ENCODE assay signal across 8 cellular contexts in genomic region chr18:66495844-66496243, GRCh38.
A peak's percentile ranks its signal among the peaks of the same experiment; 100 is the strongest.
DNase-seq lines count a peak whose midpoint lies in the region; ATAC-seq, FAIRE-seq and TF ChIP-seq lines count a peak whose summit lies in the region.

No MANE protein-coding gene starts in this region.

- H2AFZ ChIP-seq in Loucy (ENCODE audit: low read length): no peak overlapping the region

- intact Hi-C loops in A673 (cut with micrococcal nuclease; ENCODE audit: unreplicated experiment): loop anchor here (5.0 to 10.0 kb wide), 4 partner anchors 371 to 771 kb away; no protein-coding TSS in a partner anchor
- intact Hi-C loops in Panc1 (cut with micrococcal nuclease; ENCODE audit: unreplicated experiment): no loop called here
- intact Hi-C loops in pancreas (cut with DNase I): loop anchor here in 1 of 3 donors (10.0 kb wide), 1 partner anchor 771 kb away; no protein-coding TSS in a partner anchor

- DNase-seq in A673 (ENCODE audit: low spot score) (peak; percentile 76), Panc1 (ENCODE audit: low read depth, low spot score) (no peak), fibroblast of villous mesenchyme (ENCODE audit: low read depth) (peak; percentile 2), pancreas (peak in 4 of 6 donors; percentile 19 to 57 (median 42)), activated gamma-delta T cell (lab: John Stamatoyannopoulos, UW) (no peak)
- no peak for DNase-seq in activated CD4-positive, alpha-beta T cell treated with anti-CD3 and anti-CD28 coated beads for 4 hours

- no peak overlapping the region for H3K9ac ChIP-seq in Loucy (ENCODE audit: low read depth, low read length, poor library complexity, severe bottlenecking)

- H3K9me3 ChIP-seq in A673 (ENCODE audit: low read depth, low read length, poor library complexity, severe bottlenecking) (no peaks in the 10 kb centered on the region), Loucy (ENCODE audit: insufficient read depth, low read depth, low read length) (no peaks in the 10 kb centered on the region), Panc1 (ENCODE audit: control insufficient read depth, insufficient read depth, low read depth, low read length) (no peaks in the 10 kb centered on the region), pancreas (no peaks in the 10 kb centered on the region)

- no TSS peak for BruUV-seq in A673 (replicated peaks; lab: Mats Ljungman, UMichigan)
- no TSS peak for BruUV-seq in Panc1 (replicated peaks; lab: Mats Ljungman, UMichigan)

- H3K4me3 ChIP-seq in A673 (ENCODE audit: low read depth, low read length, poor library complexity, severe bottlenecking) (no peak overlapping the region), Loucy (ENCODE audit: low read length, poor library complexity, severe bottlenecking) (no peak overlapping the region), Panc1 (ENCODE audit: low read depth in 2 of 2, low read length in 2 of 2) (no peak overlapping the region), fibroblast of villous mesenchyme (ENCODE audit: low read depth, low read length) (no peak overlapping the region), pancreas (no peak overlapping the region)

- WGBS in pancreas, 2 donors: 17 to 20% methylated on average over 3 of the region's 3 CpGs

- H3K27me3 ChIP-seq in A673 (replicated peaks; ENCODE audit: insufficient read depth, low read depth, low read length, poor library complexity): no peaks in the 10 kb centered on the region
- no peaks in the 10 kb centered on the region for H3K27me3 ChIP-seq in Loucy (ENCODE audit: insufficient read depth, low read length, poor library complexity, severe bottlenecking)
- H3K27me3 ChIP-seq in Panc1 (ENCODE audit: control insufficient read depth, insufficient read depth, low read length): no peaks in the 10 kb centered on the region
- no peaks in the 10 kb centered on the region for H3K27me3 ChIP-seq in pancreas

- no peak overlapping the region for H3K4me2 ChIP-seq in Loucy (ENCODE audit: low read depth, low read length, poor library complexity, severe bottlenecking)

- no peaks in the 10 kb centered on the region for H4K20me1 ChIP-seq in Loucy (ENCODE audit: insufficient read depth, low read length, poor library complexity, severe bottlenecking)

- H3F3A ChIP-seq in Loucy (ENCODE audit: low read depth): no peaks in the 10 kb centered on the region

- CTCF ChIA-PET in A673 (lab: Charles Lee) (interaction anchor here (0.6 to 1.3 kb wide), 3 partner anchors 505 to 720 kb away, joined by 3 to 12 read pairs (median 6); no protein-coding TSS in a partner anchor), Panc1 (lab: Charles Lee) (interaction anchor here (1.1 kb wide), 1 partner anchor 512 kb away, joined by 4 read pairs; no protein-coding TSS in a partner anchor)

- POLR2A ChIA-PET in A673 (lab: Charles Lee; ENCODE audit: low non-redundant PET): no interaction called here
- POLR2A ChIA-PET in Panc1 (lab: Charles Lee): no interaction called here

- in situ Hi-C loops in Panc1 (cut with HindIII; ENCODE audit: low pct_unique_long_range_greater_than_20kb, low sequenced_read_pairs): no loop called here

- H3K4me1 ChIP-seq in A673 (ENCODE audit: insufficient read depth, low read length, poor library complexity, severe bottlenecking) (no peaks in the 10 kb centered on the region), Loucy (ENCODE audit: insufficient read depth, low read length, poor library complexity, severe bottlenecking) (no peaks in the 10 kb centered on the region), Panc1 (ENCODE audit: control insufficient read depth, insufficient read depth, low read length) (no peaks in the 10 kb centered on the region), pancreas (no peaks in the 10 kb centered on the region)

- FAIRE-seq in pancreas (lab: Jason Lieb, UNC): no peak

- no peaks in the 10 kb centered on the region for H3K9me2 ChIP-seq in Loucy (replicated peaks; ENCODE audit: low read depth, low read length)

- H3K79me2 ChIP-seq in Loucy (ENCODE audit: insufficient read depth, low read length): no peaks in the 10 kb centered on the region

- peak; percentile 69 for ATAC-seq in GM19035 (IDR thresholded peaks at IDR 0.05; ENCODE audit: unreplicated experiment)
- ATAC-seq in Panc1: peak; percentile 75; the same call in 1 of the 2 replicates
- ATAC-seq in pancreas: peak in 3 of 4 donors; percentile 77 to 88 (median 84)

- H3K36me3 ChIP-seq in A673 (ENCODE audit: insufficient read depth, low read length, poor library complexity, severe bottlenecking) (no peaks in the 10 kb centered on the region), Loucy (ENCODE audit: insufficient read depth, low read length) (no peaks in the 10 kb centered on the region), Panc1 (ENCODE audit: control insufficient read depth, insufficient read depth, low read length) (no peaks in the 10 kb centered on the region), pancreas (no peaks in the 10 kb centered on the region)

- H3K27ac ChIP-seq in A673 (ENCODE audit: low read depth, low read length, poor library complexity, severe bottlenecking) (no peak overlapping the region), Panc1 (ENCODE audit: low read length) (no peak overlapping the region), pancreas (no peak overlapping the region)

- TF ChIP-seq CTCF in A673 (conservative IDR thresholded peaks at IDR 0.05; ENCODE audit: low read depth, low read length): peak; percentile 70
- peak; percentile 69 for TF ChIP-seq CTCF in Loucy (conservative IDR thresholded peaks at IDR 0.05; ENCODE audit: low read length)
- TF ChIP-seq CTCF in Panc1 (IDR thresholded peaks at IDR 0.05): peak; percentile 43
- no peak for TF ChIP-seq CTCF in fibroblast of villous mesenchyme (IDR thresholded peaks at IDR 0.05; ENCODE audit: insufficient read depth, low read depth, low read length)
- peak in 1 of 4 donors; percentile 14 for TF ChIP-seq CTCF in pancreas (IDR thresholded peaks at IDR 0.05)

Comparison
In these comparisons a context has a peak if more than half of its experiments do, and no peak if none do; other contexts are left out.
1. DNase-seq: peak in A673 (single experiment), fibroblast of villous mesenchyme (single experiment) and pancreas (4 of 6); none in Panc1 (single experiment), activated gamma-delta T cell (single experiment) and activated CD4-positive, alpha-beta T cell treated with anti-CD3 and anti-CD28 coated beads for 4 hours (0 of 2).
2. Peak in every context shown above with its lines, with median percentiles within 50 percentile points of each other: ATAC-seq.